26 cellular contexts compared by ENCODE assay signal in the genomic region with DNA sequence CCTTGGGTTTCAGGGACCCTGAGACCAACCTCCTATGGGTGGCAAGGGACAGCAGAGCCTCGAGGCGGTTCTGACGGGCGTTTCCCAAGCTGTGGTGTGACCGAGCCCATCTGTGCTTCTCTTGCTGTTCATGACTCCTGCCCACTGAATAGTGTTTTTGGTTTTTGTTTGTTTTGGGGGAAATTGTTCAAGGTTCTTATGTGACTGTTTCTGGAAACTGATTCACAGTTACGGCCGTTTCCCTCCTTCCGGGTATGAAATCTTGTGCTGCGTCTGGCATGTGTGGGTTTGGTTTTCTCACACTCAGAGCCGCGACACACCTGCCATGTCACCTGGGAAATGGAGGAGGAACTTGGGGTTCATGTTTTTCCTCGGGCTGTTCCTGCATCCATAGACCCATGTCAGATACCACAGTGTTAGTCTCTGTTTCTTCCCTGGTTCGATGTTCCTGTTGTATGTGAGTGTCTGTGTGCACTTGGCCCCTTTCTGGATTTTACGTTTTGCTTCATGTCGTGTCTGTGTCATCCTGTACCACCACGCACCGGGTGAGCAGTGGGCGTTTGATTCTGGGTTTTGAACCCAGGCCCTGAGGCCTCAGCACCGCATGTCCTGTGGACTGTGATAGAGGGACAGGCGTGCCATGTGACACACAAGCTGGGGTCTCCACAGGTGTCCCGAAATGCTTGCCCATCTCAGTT. TPM values are rescaled to one million over a fixed set of nuclear protein-coding genes. Genes with fewer than 3 reads are reported as not detected.
"Had no signal": no experiment of that assay in that cellular context is flagged by ENCODE, and none has a peak within 500 bp of the region (broad histone marks: within the 10 kb centered on the region; RNA-seq: fewer than 3 reads in every experiment).

No MANE protein-coding gene starts in this region.

- H3K27ac Mint-ChIP-seq: activated naive CD8-positive, alpha-beta T cell treated with anti-CD3 and anti-CD28 coated beads, Interleukin-2, amount 50 U/mL, for 24 hours; nephron progenitor cell had no signal

- H3K27me3 ChIP-seq: gastroesophageal sphincter, hepatocyte, right atrium auricular region, tibial nerve had no signal

- H3K27me3 Mint-ChIP-seq: activated naive CD8-positive, alpha-beta T cell treated with anti-CD3 and anti-CD28 coated beads, Interleukin-2, amount 50 U/mL, for 24 hours; effector memory CD8-positive, alpha-beta T cell; T-helper 17 cell had no signal

- H3K9me3 ChIP-seq: gastroesophageal sphincter, right atrium auricular region, tibial nerve had no signal

- H3K4me3 ChIP-seq: gastroesophageal sphincter, hepatocyte, right atrium auricular region, smooth muscle cell, tibial nerve had no signal

- H3K27ac ChIP-seq: gastroesophageal sphincter, hepatocyte, right atrium auricular region, tibial nerve, WERI-Rb-1 had no signal

- DNase-seq: activated CD4-positive, alpha-beta T cell treated with anti-CD3 and anti-CD28 coated beads, Interleukin-2, amount 50 U/mL, for 1 hour; activated CD4-positive, CD25-positive, alpha-beta regulatory T cell treated with anti-CD3 and anti-CD28 coated beads, Interleukin-2, amount 50 U/mL, for 72 hours; activated CD8-positive, alpha-beta memory T cell treated with anti-CD3 and anti-CD28 coated beads, Interleukin-2, amount 50 U/mL, for 48 hours; activated gamma-delta T cell; activated naive CD4-positive, alpha-beta T cell treated with anti-CD3 and anti-CD28 coated beads, Interleukin-2, amount 50 U/mL, for 16 hours; activated naive CD8-positive, alpha-beta T cell treated with anti-CD3 and anti-CD28 coated beads, Interleukin-2, amount 50 U/mL, for 24 hours; amygdala; cortex of kidney; effector memory CD8-positive, alpha-beta T cell; islet precursor cell; left ventricle myocardium superior; nephron progenitor cell; occipital lobe; stimulated activated naive CD4-positive, alpha-beta T cell treated with Interleukin-2 at 50 U/mL for 16 hours; T-helper 17 cell; T1000; WERI-Rb-1 had no signal

- ATAC-seq: activated naive CD8-positive, alpha-beta T cell treated with anti-CD3 and anti-CD28 coated beads, Interleukin-2, amount 50 U/mL, for 24 hours; effector memory CD8-positive, alpha-beta T cell; gastroesophageal sphincter; left ventricle myocardium superior; T-helper 17 cell had no signal

- H3K9me3 Mint-ChIP-seq: activated naive CD8-positive, alpha-beta T cell treated with anti-CD3 and anti-CD28 coated beads, Interleukin-2, amount 50 U/mL, for 24 hours; effector memory CD8-positive, alpha-beta T cell; nephron progenitor cell had no signal

- H3K4me1 ChIP-seq: gastroesophageal sphincter, right atrium auricular region, tibial nerve had no signal

- H3K4me1 Mint-ChIP-seq: nephron progenitor cell had no signal

- H3K4me3 Mint-ChIP-seq: activated naive CD8-positive, alpha-beta T cell treated with anti-CD3 and anti-CD28 coated beads, Interleukin-2, amount 50 U/mL, for 24 hours; effector memory CD8-positive, alpha-beta T cell; nephron progenitor cell; T-helper 17 cell had no signal

RNA-seq across cellular contexts. Expression of gene C8G, which starts 29.3 kb away (rescaled TPM):
- total RNA-seq: gastroesophageal sphincter, occipital lobe, pulmonary artery endothelial cell, right atrium auricular region, smooth muscle cell, temporal lobe had no signal

RNA-seq across cellular contexts. Expression of gene LCN12, which starts 36.3 kb away (rescaled TPM):
- total RNA-seq: gastroesophageal sphincter, lung microvascular endothelial cell, occipital lobe, pulmonary artery endothelial cell, smooth muscle cell, urinary bladder had no signal
